8 cellular contexts compared by ENCODE assay signal in genomic region chr1:212699839-212700596, GRCh38. TPM values are rescaled to one million over a fixed set of nuclear protein-coding genes. Genes with fewer than 3 reads are reported as not detected.
A peak's percentile ranks its signal among the peaks of the same experiment; 100 is the strongest.
DNase-seq lines count a peak whose midpoint lies in the region; ATAC-seq and TF ChIP-seq lines count a peak whose summit lies in the region.

TSS of gene BATF3 (minus strand) at chr1:212699840. CDS start at chr1:212699762, 78 bp downstream.

- H3K4me2 ChIP-seq in BLaER1 = peak within 1 kb of the TSS; percentile 98
- H3K4me2 ChIP-seq in Karpas-422 (ENCODE audit: low read depth, low read length, poor library complexity, severe bottlenecking) = peak within 1 kb of the TSS; percentile 83
- peak within 1 kb of the TSS; percentile 13 for H3K4me2 ChIP-seq in neural cell (ENCODE audit: low read length)

- TF ChIP-seq RAD21 in neural cell (conservative IDR thresholded peaks at IDR 0.05) = no peak

- H3K27me3 ChIP-seq in BLaER1 (no peaks in the 10 kb centered on the region), Karpas-422 (ENCODE audit: low read length) (no peaks in the 10 kb centered on the region), esophagus muscularis mucosa (no peaks in the 10 kb centered on the region), neural cell (ENCODE audit: insufficient read depth, low read depth, low read length) (peaks cover 72% of the 10 kb centered on the region), transverse colon (peaks cover 77% of the 10 kb centered on the region)

- H3K27ac ChIP-seq in BLaER1 = peak within 1 kb of the TSS; percentile 51; the same call in 1 of the 2 replicates
- no peak within 1 kb of the TSS for H3K27ac ChIP-seq in Karpas-422 (ENCODE audit: low read length)
- H3K27ac ChIP-seq in esophagus muscularis mucosa (replicated peaks in 1 of 4) = peak within 1 kb of the TSS; percentile 68 to 82 (median 78)
- H3K27ac ChIP-seq in neural cell (ENCODE audit: low read length) = no peak within 1 kb of the TSS
- peak within 1 kb of the TSS; percentile 64 to 71 (median 68) for H3K27ac ChIP-seq in transverse colon

- H3K36me3 ChIP-seq in BLaER1 = peaks cover 4% of the 10 kb centered on the region; the same call in 1 of the 2 replicates
- H3K36me3 ChIP-seq in Karpas-422 (ENCODE audit: insufficient read depth, low read length) = no peaks in the 10 kb centered on the region
- H3K36me3 ChIP-seq in esophagus muscularis mucosa = no peaks in the 10 kb centered on the region
- H3K36me3 ChIP-seq in neural cell (ENCODE audit: insufficient read depth, low read length) = no peaks in the 10 kb centered on the region
- no peaks in the 10 kb centered on the region for H3K36me3 ChIP-seq in transverse colon

- peaks cover 37% of the 10 kb centered on the region for H3K4me1 ChIP-seq in BLaER1
- H3K4me1 ChIP-seq in Karpas-422 (ENCODE audit: low read length) = peaks cover 46% of the 10 kb centered on the region
- H3K4me1 ChIP-seq in esophagus muscularis mucosa = peaks cover 26 to 36% (median 31%) of the 10 kb centered on the region in 4 donors
- H3K4me1 ChIP-seq in transverse colon = peaks cover 4 to 35% (median 19%) of the 10 kb centered on the region in 4 donors

- TF ChIP-seq EP300 in esophagus muscularis mucosa (IDR thresholded peaks at IDR 0.05) = peak; percentile 29
- TF ChIP-seq EP300 in neural cell (conservative IDR thresholded peaks at IDR 0.05; ENCODE audit: poor library complexity, severe bottlenecking) = no peak
- no peak for TF ChIP-seq EP300 in transverse colon (IDR thresholded peaks at IDR 0.05; ENCODE audit: low read depth)

- WGBS in esophagus muscularis mucosa = under 1% methylated on average over 24 of the region's 89 CpGs
- WGBS in transverse colon (ENCODE audit: low coverage in 1 of 2), 2 donors = 1% methylated on average over 49 of the region's 89 CpGs; no CpG with 5 or more reads in 1 of the 2 donors

- H3K9me2 ChIP-seq in Karpas-422 (replicated peaks; ENCODE audit: insufficient read depth, low read length) = no peaks in the 10 kb centered on the region
- H3K9me2 ChIP-seq in neural cell (ENCODE audit: insufficient read depth, low read length) = no peaks in the 10 kb centered on the region

- H3K9ac ChIP-seq in BLaER1 = peak within 1 kb of the TSS; percentile 66
- peak within 1 kb of the TSS; percentile 46 for H3K9ac ChIP-seq in Karpas-422 (ENCODE audit: low read length)
- H3K9ac ChIP-seq in neural cell (ENCODE audit: low read length) = peak within 1 kb of the TSS; percentile 24

- TF ChIP-seq CTCF in esophagus muscularis mucosa (IDR thresholded peaks at IDR 0.05) = no peak
- TF ChIP-seq CTCF in neural cell (IDR thresholded peaks at IDR 0.05; ENCODE audit: poor library complexity, severe bottlenecking) = no peak
- TF ChIP-seq CTCF in transverse colon (IDR thresholded peaks at IDR 0.05) = no peak

- H4K20me1 ChIP-seq in BLaER1 (no peaks in the 10 kb centered on the region), Karpas-422 (ENCODE audit: insufficient read depth, low read depth, low read length) (no peaks in the 10 kb centered on the region), neural cell (ENCODE audit: insufficient read depth) (no peaks in the 10 kb centered on the region)

- in situ Hi-C loops in transverse colon (cut with MboI; ENCODE audit: low pct_ligation_motif_present in 1 of 4, low pct_unique_long_range_greater_than_20kb in 1 of 4, low sequenced_read_pairs in 3 of 4) (no loop called here), KBM-7 (cut with MboI; ENCODE audit: low pct_unique_long_range_greater_than_20kb, low sequenced_read_pairs) (no loop called here)

- H2AFZ ChIP-seq in Karpas-422 (ENCODE audit: low read length) (peak within 1 kb of the TSS; percentile 81), neural cell (ENCODE audit: low read depth, low read length) (no peak within 1 kb of the TSS)

- no peaks in the 10 kb centered on the region for H3K79me2 ChIP-seq in Karpas-422 (ENCODE audit: low read length)
- no peaks in the 10 kb centered on the region for H3K79me2 ChIP-seq in neural cell (replicated peaks; ENCODE audit: insufficient read depth, low read length)

- H3F3A ChIP-seq in neural cell (ENCODE audit: insufficient read depth, low read length, poor library complexity, severe bottlenecking) = peaks cover 8% of the 10 kb centered on the region

- H3K9me3 ChIP-seq in BLaER1 (no peaks in the 10 kb centered on the region), Karpas-422 (ENCODE audit: low read length) (no peaks in the 10 kb centered on the region), esophagus muscularis mucosa (no peaks in the 10 kb centered on the region), neural cell (ENCODE audit: low read length) (no peaks in the 10 kb centered on the region), transverse colon (no peaks in the 10 kb centered on the region)

- no peak for TF ChIP-seq POLR2A in esophagus muscularis mucosa (IDR thresholded peaks at IDR 0.05; ENCODE audit: low read depth)
- TF ChIP-seq POLR2A in transverse colon (IDR thresholded peaks at IDR 0.05) = peak; percentile 18

- H3K4me3 ChIP-seq in BLaER1 = peak within 1 kb of the TSS; percentile 74
- peak within 1 kb of the TSS; percentile 68 for H3K4me3 ChIP-seq in Karpas-422 (ENCODE audit: low read length)
- H3K4me3 ChIP-seq in esophagus muscularis mucosa = peak within 1 kb of the TSS; percentile 64 to 82 (median 67)
- H3K4me3 ChIP-seq in neural cell (ENCODE audit: low read length) = peak within 1 kb of the TSS; percentile 70
- H3K4me3 ChIP-seq in transverse colon = peak within 1 kb of the TSS; percentile 34 to 67 (median 54)

- DNase-seq in Karpas-422 (peak; percentile 46), esophagus muscularis mucosa (ENCODE audit: extremely low spot score) (no peak), transverse colon (peak; percentile 49), KBM-7 (no peak)
- DNase-seq in activated CD8-positive, alpha-beta memory T cell treated with anti-CD3 and anti-CD28 coated beads, Interleukin-2, amount 50 U/mL, for 4 hours = peak; percentile 83

- ATAC-seq in GM19463 (IDR thresholded peaks at IDR 0.05; ENCODE audit: unreplicated experiment) = peak; percentile 28

- intact Hi-C loops in esophagus muscularis mucosa (cut with DNase I) (no loop called here), transverse colon (cut with DNase I; ENCODE audit: low total_unique reads) (no loop called here)

TF ChIP-seq in neural cell, 6 proteins besides CTCF, POLR2A, EP300 and RAD21:
- TF ChIP-seq POLR2AphosphoS5 (IDR thresholded peaks at IDR 0.05) (no peak), EZH2 (IDR thresholded peaks at IDR 0.05; ENCODE audit: borderline replicate concordance, insufficient read depth, low read length, poor library complexity, severe bottlenecking) (no peak), MXI1 (conservative IDR thresholded peaks at IDR 0.05; ENCODE audit: poor library complexity, severe bottlenecking) (no peak), SMC3 (conservative IDR thresholded peaks at IDR 0.05; ENCODE audit: poor library complexity) (no peak), REST (IDR thresholded peaks at IDR 0.05; ENCODE audit: borderline replicate concordance) (no peak), TAF1 (IDR thresholded peaks at IDR 0.05; ENCODE audit: low read depth) (no peak)

RNA-seq across cellular contexts. Expression of gene BATF3, which starts in this region (rescaled TPM):
- total RNA-seq in Karpas-422 (2014; rRNA removed; shearing (Covaris generic); ENCODE audit: low replicate concordance) = 4.4 and 7.7 TPM in 2 replicates
- total RNA-seq in esophagus muscularis mucosa (1 to 10 TPM; 2.1 to 8.1 (median 5.9) TPM), transverse colon (1 to 10 TPM in 1 of 4 donors, under 1 TPM in 2, not detected in 1; 0.14 to 2.8 (median 0.64) TPM)
- polyA plus RNA-seq in neural cell = 0.82 and 3.0 TPM in 2 replicates
- not detected in 2 replicates for polyA minus RNA-seq in neural cell

Comparison
In these comparisons a context has a peak if more than half of its experiments do, and no peak if none do; other contexts are left out.
1. H3K27ac ChIP-seq: peak in BLaER1 (single experiment), esophagus muscularis mucosa (4 of 4) and transverse colon (4 of 4); none in Karpas-422 (single experiment) and neural cell (single experiment).
2. H3K4me2 ChIP-seq: peak in every context shown above with its lines; median percentile 98 in BLaER1; 83 in Karpas-422; 13 in neural cell.
3. DNase-seq: peak in Karpas-422 (single experiment), activated CD8-positive, alpha-beta memory T cell treated with anti-CD3 and anti-CD28 coated beads, Interleukin-2, amount 50 U/mL, for 4 hours (single experiment) and transverse colon (single experiment); none in esophagus muscularis mucosa (single experiment) and KBM-7 (single experiment).
4. Peak in every context shown above with its lines, with median percentiles within 50 percentile points of each other: H3K4me3 ChIP-seq and H3K9ac ChIP-seq.